1 cellular context compared by ENCODE assay signal in the genomic region with DNA sequence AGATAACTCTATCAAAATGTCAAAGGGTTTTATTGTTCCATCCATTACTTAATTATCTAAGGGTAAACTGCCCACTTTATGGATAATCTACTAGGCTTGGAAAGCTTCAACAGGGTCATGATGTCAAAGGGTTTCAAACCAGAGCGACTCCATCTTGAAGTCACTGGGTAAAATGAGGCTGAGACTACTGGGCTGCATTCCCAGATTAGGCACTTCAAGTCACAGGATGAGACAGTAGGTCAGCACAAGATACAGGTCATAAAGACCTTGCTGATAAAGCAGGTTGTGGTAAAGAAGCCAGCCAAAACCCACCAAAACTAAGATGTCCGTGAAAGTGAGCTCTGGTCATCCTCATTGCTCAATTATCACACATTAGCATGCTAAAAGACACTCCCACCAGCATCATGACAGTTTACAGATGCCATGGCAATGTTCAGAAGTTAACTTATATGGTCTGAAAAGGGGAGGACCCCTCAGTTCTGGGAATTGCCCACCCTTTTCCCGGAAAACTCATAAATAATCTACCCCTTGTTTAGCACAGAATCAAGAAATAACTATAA.
TF ChIP-seq lines count a peak whose summit lies in the region.

No MANE protein-coding gene starts in this region.

TF ChIP-seq in K562, 482 proteins besides CTCF, POLR2A, EP300 and RAD21 (continued from another document and continues in another):
- TF ChIP-seq, protein P1, sequence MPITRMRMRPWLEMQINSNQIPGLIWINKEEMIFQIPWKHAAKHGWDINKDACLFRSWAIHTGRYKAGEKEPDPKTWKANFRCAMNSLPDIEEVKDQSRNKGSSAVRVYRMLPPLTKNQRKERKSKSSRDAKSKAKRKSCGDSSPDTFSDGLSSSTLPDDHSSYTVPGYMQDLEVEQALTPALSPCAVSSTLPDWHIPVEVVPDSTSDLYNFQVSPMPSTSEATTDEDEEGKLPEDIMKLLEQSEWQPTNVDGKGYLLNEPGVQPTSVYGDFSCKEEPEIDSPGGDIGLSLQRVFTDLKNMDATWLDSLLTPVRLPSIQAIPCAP (CRISPR knock-in tag; IDR thresholded peaks at IDR 0.05; ENCODE audit: borderline replicate concordance) = no peak
- no peak for TF ChIP-seq ARID1B (IDR thresholded peaks at IDR 0.05)
- peak; percentile 89 for TF ChIP-seq STAT5A (IDR thresholded peaks at IDR 0.05; ENCODE audit: borderline replicate concordance, low read length)
- no peak for TF ChIP-seq SAFB2 (IDR thresholded peaks at IDR 0.05; ENCODE audit: borderline replicate concordance, low read depth, low read length, severe bottlenecking)
- TF ChIP-seq, protein P2, sequence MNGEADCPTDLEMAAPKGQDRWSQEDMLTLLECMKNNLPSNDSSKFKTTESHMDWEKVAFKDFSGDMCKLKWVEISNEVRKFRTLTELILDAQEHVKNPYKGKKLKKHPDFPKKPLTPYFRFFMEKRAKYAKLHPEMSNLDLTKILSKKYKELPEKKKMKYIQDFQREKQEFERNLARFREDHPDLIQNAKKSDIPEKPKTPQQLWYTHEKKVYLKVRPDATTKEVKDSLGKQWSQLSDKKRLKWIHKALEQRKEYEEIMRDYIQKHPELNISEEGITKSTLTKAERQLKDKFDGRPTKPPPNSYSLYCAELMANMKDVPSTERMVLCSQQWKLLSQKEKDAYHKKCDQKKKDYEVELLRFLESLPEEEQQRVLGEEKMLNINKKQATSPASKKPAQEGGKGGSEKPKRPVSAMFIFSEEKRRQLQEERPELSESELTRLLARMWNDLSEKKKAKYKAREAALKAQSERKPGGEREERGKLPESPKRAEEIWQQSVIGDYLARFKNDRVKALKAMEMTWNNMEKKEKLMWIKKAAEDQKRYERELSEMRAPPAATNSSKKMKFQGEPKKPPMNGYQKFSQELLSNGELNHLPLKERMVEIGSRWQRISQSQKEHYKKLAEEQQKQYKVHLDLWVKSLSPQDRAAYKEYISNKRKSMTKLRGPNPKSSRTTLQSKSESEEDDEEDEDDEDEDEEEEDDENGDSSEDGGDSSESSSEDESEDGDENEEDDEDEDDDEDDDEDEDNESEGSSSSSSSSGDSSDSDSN (IDR thresholded peaks at IDR 0.05; ENCODE audit: borderline replicate concordance in 1 of 2, low read depth in 2 of 2, low read length in 2 of 2) = no peak
- no peak for TF ChIP-seq ETV6 (IDR thresholded peaks at IDR 0.05; ENCODE audit: borderline replicate concordance in 1 of 2, low read depth in 2 of 2, low read length in 1 of 2)
- TF ChIP-seq ETV6 (CRISPR knock-in tag; IDR thresholded peaks at IDR 0.05; ENCODE audit: borderline replicate concordance) = no peak
- TF ChIP-seq ZNF764 (CRISPR knock-in tag; IDR thresholded peaks at IDR 0.05; ENCODE audit: low read depth) = no peak
- TF ChIP-seq ZNF253 (CRISPR knock-in tag; conservative IDR thresholded peaks at IDR 0.05) = no peak
- TF ChIP-seq ZNF830 (CRISPR knock-in tag; IDR thresholded peaks at IDR 0.05) = peak; percentile 52; the same call in 1 of the 2 replicates
- peak in 1 of 2 experiments; percentile 91; a peak in 2 of 4 replicates for TF ChIP-seq TEAD1 (CRISPR knock-in tag; IDR thresholded peaks at IDR 0.05)
- TF ChIP-seq ZNF444 (CRISPR knock-in tag; IDR thresholded peaks at IDR 0.05) = peak; percentile 85
- TF ChIP-seq GATAD2A (IDR thresholded peaks at IDR 0.05) = no peak
- TF ChIP-seq, protein P3, sequence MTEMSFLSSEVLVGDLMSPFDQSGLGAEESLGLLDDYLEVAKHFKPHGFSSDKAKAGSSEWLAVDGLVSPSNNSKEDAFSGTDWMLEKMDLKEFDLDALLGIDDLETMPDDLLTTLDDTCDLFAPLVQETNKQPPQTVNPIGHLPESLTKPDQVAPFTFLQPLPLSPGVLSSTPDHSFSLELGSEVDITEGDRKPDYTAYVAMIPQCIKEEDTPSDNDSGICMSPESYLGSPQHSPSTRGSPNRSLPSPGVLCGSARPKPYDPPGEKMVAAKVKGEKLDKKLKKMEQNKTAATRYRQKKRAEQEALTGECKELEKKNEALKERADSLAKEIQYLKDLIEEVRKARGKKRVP (CRISPR knock-in tag; IDR thresholded peaks at IDR 0.05) = peak; percentile 85
- peak; percentile 98 for TF ChIP-seq DMBX1 (CRISPR knock-in tag; IDR thresholded peaks at IDR 0.05; ENCODE audit: borderline replicate concordance)
- TF ChIP-seq ZNF699 (CRISPR knock-in tag; IDR thresholded peaks at IDR 0.05; ENCODE audit: insufficient replicate concordance) = no peak
- TF ChIP-seq KLF13 (tag; IDR thresholded peaks at IDR 0.05; ENCODE audit: borderline replicate concordance, low read depth) = peak; percentile 84
- TF ChIP-seq NUFIP1 (IDR thresholded peaks at IDR 0.05; ENCODE audit: partially characterized antibody) = no peak
- TF ChIP-seq, protein P4, sequence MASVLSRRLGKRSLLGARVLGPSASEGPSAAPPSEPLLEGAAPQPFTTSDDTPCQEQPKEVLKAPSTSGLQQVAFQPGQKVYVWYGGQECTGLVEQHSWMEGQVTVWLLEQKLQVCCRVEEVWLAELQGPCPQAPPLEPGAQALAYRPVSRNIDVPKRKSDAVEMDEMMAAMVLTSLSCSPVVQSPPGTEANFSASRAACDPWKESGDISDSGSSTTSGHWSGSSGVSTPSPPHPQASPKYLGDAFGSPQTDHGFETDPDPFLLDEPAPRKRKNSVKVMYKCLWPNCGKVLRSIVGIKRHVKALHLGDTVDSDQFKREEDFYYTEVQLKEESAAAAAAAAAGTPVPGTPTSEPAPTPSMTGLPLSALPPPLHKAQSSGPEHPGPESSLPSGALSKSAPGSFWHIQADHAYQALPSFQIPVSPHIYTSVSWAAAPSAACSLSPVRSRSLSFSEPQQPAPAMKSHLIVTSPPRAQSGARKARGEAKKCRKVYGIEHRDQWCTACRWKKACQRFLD (CRISPR knock-in tag; IDR thresholded peaks at IDR 0.05) = peak; percentile 94
- no peak for TF ChIP-seq LEF1 (IDR thresholded peaks at IDR 0.05)
- TF ChIP-seq, protein P5, sequence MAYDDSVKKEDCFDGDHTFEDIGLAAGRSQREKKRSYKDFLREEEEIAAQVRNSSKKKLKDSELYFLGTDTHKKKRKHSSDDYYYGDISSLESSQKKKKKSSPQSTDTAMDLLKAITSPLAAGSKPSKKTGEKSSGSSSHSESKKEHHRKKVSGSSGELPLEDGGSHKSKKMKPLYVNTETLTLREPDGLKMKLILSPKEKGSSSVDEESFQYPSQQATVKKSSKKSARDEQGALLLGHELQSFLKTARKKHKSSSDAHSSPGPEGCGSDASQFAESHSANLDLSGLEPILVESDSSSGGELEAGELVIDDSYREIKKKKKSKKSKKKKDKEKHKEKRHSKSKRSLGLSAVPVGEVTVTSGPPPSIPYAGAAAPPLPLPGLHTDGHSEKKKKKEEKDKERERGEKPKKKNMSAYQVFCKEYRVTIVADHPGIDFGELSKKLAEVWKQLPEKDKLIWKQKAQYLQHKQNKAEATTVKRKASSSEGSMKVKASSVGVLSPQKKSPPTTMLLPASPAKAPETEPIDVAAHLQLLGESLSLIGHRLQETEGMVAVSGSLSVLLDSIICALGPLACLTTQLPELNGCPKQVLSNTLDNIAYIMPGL (CRISPR knock-in tag; IDR thresholded peaks at IDR 0.05) = no peak
- TF ChIP-seq GTF2E2 (tag; IDR thresholded peaks at IDR 0.05) = 0 out of 2 replicates have a peak, but pooled peaks have one; percentile 51
- TF ChIP-seq CEBPB (tag; IDR thresholded peaks at IDR 0.05) = peak; percentile 79
- TF ChIP-seq ZNF175 (CRISPR knock-in tag; IDR thresholded peaks at IDR 0.05; ENCODE audit: low read depth) = peak; percentile 87
- TF ChIP-seq, protein P6, sequence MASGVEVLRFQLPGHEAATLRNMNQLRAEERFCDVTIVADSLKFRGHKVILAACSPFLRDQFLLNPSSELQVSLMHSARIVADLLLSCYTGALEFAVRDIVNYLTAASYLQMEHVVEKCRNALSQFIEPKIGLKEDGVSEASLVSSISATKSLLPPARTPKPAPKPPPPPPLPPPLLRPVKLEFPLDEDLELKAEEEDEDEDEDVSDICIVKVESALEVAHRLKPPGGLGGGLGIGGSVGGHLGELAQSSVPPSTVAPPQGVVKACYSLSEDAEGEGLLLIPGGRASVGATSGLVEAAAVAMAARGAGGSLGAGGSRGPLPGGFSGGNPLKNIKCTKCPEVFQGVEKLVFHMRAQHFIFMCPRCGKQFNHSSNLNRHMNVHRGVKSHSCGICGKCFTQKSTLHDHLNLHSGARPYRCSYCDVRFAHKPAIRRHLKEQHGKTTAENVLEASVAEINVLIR (CRISPR knock-in tag; IDR thresholded peaks at IDR 0.05) = peak; percentile 67
- no peak for TF ChIP-seq ZC3H8 (IDR thresholded peaks at IDR 0.05)
- TF ChIP-seq YY1 (IDR thresholded peaks at IDR 0.05; ENCODE audit: borderline replicate concordance in 1 of 3, control insufficient read depth in 1 of 3, extremely low read depth in 1 of 3, insufficient read depth in 3 of 3, insufficient read length in 1 of 3, insufficient replicate concordance in 2 of 3, low read depth in 1 of 3, low read length in 2 of 3) = peak in 1 of 3 experiments; percentile 60
- TF ChIP-seq, protein P7, sequence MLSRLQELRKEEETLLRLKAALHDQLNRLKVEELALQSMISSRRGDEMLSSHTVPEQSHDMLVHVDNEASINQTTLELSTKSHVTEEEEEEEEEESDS (CRISPR knock-in tag; IDR thresholded peaks at IDR 0.05) = 0 out of 2 replicates have a peak, but pooled peaks have one; percentile 8
- TF ChIP-seq ZNF696 (CRISPR knock-in tag; conservative IDR thresholded peaks at IDR 0.05) = no peak
- peak; percentile 71; the same call in 1 of the 2 replicates for TF ChIP-seq ZKSCAN8 (CRISPR knock-in tag; IDR thresholded peaks at IDR 0.05)
- TF ChIP-seq, protein P8, sequence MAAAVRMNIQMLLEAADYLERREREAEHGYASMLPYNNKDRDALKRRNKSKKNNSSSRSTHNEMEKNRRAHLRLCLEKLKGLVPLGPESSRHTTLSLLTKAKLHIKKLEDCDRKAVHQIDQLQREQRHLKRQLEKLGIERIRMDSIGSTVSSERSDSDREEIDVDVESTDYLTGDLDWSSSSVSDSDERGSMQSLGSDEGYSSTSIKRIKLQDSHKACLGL (CRISPR knock-in tag; IDR thresholded peaks at IDR 0.05; ENCODE audit: borderline replicate concordance, poor library complexity, severe bottlenecking) = peak; percentile 53
- no peak for TF ChIP-seq RBM34 (IDR thresholded peaks at IDR 0.05; ENCODE audit: borderline replicate concordance, insufficient read depth, low read length)
- peak; percentile 86 for TF ChIP-seq ILK (tag; IDR thresholded peaks at IDR 0.05; ENCODE audit: borderline replicate concordance, low read depth)
- TF ChIP-seq ZKSCAN3 (CRISPR knock-in tag; IDR thresholded peaks at IDR 0.05) = no peak; the same call in 1 of the 2 replicates
- TF ChIP-seq ZNF561 (CRISPR knock-in tag; conservative IDR thresholded peaks at IDR 0.05) = 0 out of 2 replicates have a peak, but pooled peaks have one; percentile 35
- no peak for TF ChIP-seq ZNF408 (CRISPR knock-in tag; IDR thresholded peaks at IDR 0.05; ENCODE audit: low read depth)
- peak; percentile 89; the same call in 1 of the 2 replicates for TF ChIP-seq ZNF695 (CRISPR knock-in tag; IDR thresholded peaks at IDR 0.05)
- no peak for TF ChIP-seq BRD9 (IDR thresholded peaks at IDR 0.05; ENCODE audit: low read depth, partially characterized antibody)
- peak; percentile 95 for TF ChIP-seq SMAD4 (CRISPR knock-in tag; conservative IDR thresholded peaks at IDR 0.05)
- no peak for TF ChIP-seq HDAC3 (IDR thresholded peaks at IDR 0.05; ENCODE audit: borderline replicate concordance, partially characterized antibody)
- no peak for TF ChIP-seq HNRNPLL (IDR thresholded peaks at IDR 0.05; ENCODE audit: low read depth, low read length, poor library complexity, severe bottlenecking)
- no peak for TF ChIP-seq ZNF324 (CRISPR knock-in tag; IDR thresholded peaks at IDR 0.05)
- TF ChIP-seq, protein P9, sequence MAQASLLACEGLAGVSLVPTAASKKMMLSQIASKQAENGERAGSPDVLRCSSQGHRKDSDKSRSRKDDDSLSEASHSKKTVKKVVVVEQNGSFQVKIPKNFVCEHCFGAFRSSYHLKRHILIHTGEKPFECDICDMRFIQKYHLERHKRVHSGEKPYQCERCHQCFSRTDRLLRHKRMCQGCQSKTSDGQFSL (CRISPR knock-in tag; IDR thresholded peaks at IDR 0.05) = no peak
- TF ChIP-seq, protein P9 (tag; IDR thresholded peaks at IDR 0.05) = peak in 1 of 2 experiments; percentile 94; a peak in 2 of 4 replicates
- no peak for TF ChIP-seq ZNF146 (CRISPR knock-in tag; IDR thresholded peaks at IDR 0.05; ENCODE audit: unreplicated experiment)
- TF ChIP-seq, protein P10, sequence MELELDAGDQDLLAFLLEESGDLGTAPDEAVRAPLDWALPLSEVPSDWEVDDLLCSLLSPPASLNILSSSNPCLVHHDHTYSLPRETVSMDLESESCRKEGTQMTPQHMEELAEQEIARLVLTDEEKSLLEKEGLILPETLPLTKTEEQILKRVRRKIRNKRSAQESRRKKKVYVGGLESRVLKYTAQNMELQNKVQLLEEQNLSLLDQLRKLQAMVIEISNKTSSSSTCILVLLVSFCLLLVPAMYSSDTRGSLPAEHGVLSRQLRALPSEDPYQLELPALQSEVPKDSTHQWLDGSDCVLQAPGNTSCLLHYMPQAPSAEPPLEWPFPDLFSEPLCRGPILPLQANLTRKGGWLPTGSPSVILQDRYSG (tag; conservative IDR thresholded peaks at IDR 0.05; ENCODE audit: low read depth) = peak; percentile 98
- TF ChIP-seq ZNF347 (CRISPR knock-in tag; IDR thresholded peaks at IDR 0.05; ENCODE audit: low read depth) = peak; percentile 60; the same call in 1 of the 2 replicates
- TF ChIP-seq, protein P11, sequence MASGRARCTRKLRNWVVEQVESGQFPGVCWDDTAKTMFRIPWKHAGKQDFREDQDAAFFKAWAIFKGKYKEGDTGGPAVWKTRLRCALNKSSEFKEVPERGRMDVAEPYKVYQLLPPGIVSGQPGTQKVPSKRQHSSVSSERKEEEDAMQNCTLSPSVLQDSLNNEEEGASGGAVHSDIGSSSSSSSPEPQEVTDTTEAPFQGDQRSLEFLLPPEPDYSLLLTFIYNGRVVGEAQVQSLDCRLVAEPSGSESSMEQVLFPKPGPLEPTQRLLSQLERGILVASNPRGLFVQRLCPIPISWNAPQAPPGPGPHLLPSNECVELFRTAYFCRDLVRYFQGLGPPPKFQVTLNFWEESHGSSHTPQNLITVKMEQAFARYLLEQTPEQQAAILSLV (tag; IDR thresholded peaks at IDR 0.05) = peak; percentile 95
- no peak for TF ChIP-seq MCM7 (IDR thresholded peaks at IDR 0.05)
- no peak for TF ChIP-seq KAT7 (CRISPR knock-in tag; IDR thresholded peaks at IDR 0.05; ENCODE audit: borderline replicate concordance)
- no peak for TF ChIP-seq ZNF274 (IDR thresholded peaks at IDR 0.05; ENCODE audit: borderline replicate concordance, low read depth, low read length)
- no peak for TF ChIP-seq WHSC1 (IDR thresholded peaks at IDR 0.05; ENCODE audit: low read length)
- TF ChIP-seq, protein P12, sequence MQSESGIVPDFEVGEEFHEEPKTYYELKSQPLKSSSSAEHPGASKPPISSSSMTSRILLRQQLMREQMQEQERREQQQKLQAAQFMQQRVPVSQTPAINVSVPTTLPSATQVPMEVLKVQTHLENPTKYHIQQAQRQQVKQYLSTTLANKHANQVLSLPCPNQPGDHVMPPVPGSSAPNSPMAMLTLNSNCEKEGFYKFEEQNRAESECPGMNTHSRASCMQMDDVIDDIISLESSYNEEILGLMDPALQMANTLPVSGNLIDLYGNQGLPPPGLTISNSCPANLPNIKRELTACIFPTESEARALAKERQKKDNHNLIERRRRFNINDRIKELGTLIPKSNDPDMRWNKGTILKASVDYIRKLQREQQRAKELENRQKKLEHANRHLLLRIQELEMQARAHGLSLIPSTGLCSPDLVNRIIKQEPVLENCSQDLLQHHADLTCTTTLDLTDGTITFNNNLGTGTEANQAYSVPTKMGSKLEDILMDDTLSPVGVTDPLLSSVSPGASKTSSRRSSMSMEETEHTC (IDR thresholded peaks at IDR 0.05) = no peak
- TF ChIP-seq MEF2D (tag; conservative IDR thresholded peaks at IDR 0.05; ENCODE audit: low read depth) = peak; percentile 89
